1 cellular context compared by ENCODE assay signal in genomic region chr1:247184254-247184653, GRCh38.
TF ChIP-seq lines count a peak whose summit lies in the region.

No MANE protein-coding gene starts in this region.

TF ChIP-seq in K562, 482 proteins besides CTCF, POLR2A, EP300 and RAD21:
- 0 out of 2 replicates have a peak, but pooled peaks have one; percentile 5 for TF ChIP-seq CBFA2T3 (IDR thresholded peaks at IDR 0.05)
- no peak for TF ChIP-seq ELF4 (CRISPR knock-in tag; IDR thresholded peaks at IDR 0.05)
TF ChIP-seq in K562: peak in this region for 1.
